17 cellular contexts compared by ENCODE assay signal in genomic region chr2:143960177-143960576, GRCh38.
"Had no signal": no experiment of that assay in that cellular context is flagged by ENCODE, and none has a peak within 500 bp of the region (broad histone marks: within the 10 kb centered on the region; RNA-seq: fewer than 3 reads in every experiment).

No MANE protein-coding gene starts in this region.

- H3K9me3 ChIP-seq: breast epithelium, uterus had no signal

- H3K36me3 ChIP-seq: breast epithelium, tibial artery, uterus had no signal

- H3K4me1 ChIP-seq: breast epithelium, uterus had no signal

- DNase-seq: activated CD4-positive, alpha-beta T cell treated with anti-CD3 and anti-CD28 coated beads, Interleukin-2, amount 50 U/mL, for 1 hour; activated naive CD4-positive, alpha-beta T cell; activated naive CD8-positive, alpha-beta T cell treated with anti-CD3 and anti-CD28 coated beads, Interleukin-2, amount 10 ng/mL, durations not matched to agents 7 days and 5 days; activated T-cell treated with anti-CD3 and anti-CD28 coated beads for 4 hours; anterior cingulate cortex; dermis blood vessel endothelial cell; hippocampal formation; kidney glomerular epithelial cell; nucleus accumbens; posterior cingulate gyrus; stimulated activated CD4-positive, alpha-beta T cell treated with anti-CD3 and anti-CD28 coated beads, Interleukin-15, amount 100 ng/mL, for 24 hours; stimulated activated CD4-positive, alpha-beta T cell treated with anti-CD3 and anti-CD28 coated beads, Interleukin-4, amount 100 ng/mL, for 1 hour; stimulated activated naive CD4-positive, alpha-beta T cell; tibial artery; uterus had no signal

- H3K27ac ChIP-seq: breast epithelium, skin epidermis, tibial artery, uterus had no signal

- H3K4me3 ChIP-seq: breast epithelium, skin epidermis, tibial artery, uterus had no signal

- H3K27me3 ChIP-seq: breast epithelium, tibial artery, uterus had no signal
